ENCODE assay signal across 17 cellular contexts in genomic region chr13:104006625-104007061, GRCh38.
DNase-seq lines count a peak whose midpoint lies in the region; ATAC-seq, FAIRE-seq and TF ChIP-seq lines count a peak whose summit lies in the region.
"Had no signal": no experiment of that assay in that cellular context is flagged by ENCODE, and none has a peak within 500 bp of the region (broad histone marks: within the 10 kb centered on the region; RNA-seq: fewer than 3 reads in every experiment).

No MANE protein-coding gene starts in this region.

- no peaks in the 10 kb centered on the region for H3K9me3 ChIP-seq in trophoblast cell (ENCODE audit: insufficient read depth, low read depth, low read length)
- H3K9me3 ChIP-seq: ascending aorta, Caco-2, neutrophil, tibial nerve had no signal

- peaks cover 2% of the 10 kb centered on the region for H3K27me3 Mint-ChIP-seq in brain

- H3K9me3 Mint-ChIP-seq in brain = no peaks in the 10 kb centered on the region
- H3K9me3 Mint-ChIP-seq: WTC11 had no signal

- no peak overlapping the region for H3K27ac ChIP-seq in trophoblast cell (ENCODE audit: low read depth, low read length)
- H3K27ac ChIP-seq: ascending aorta, neutrophil, tibial nerve had no signal

- no peak overlapping the region for H2BK120ac ChIP-seq in trophoblast cell (ENCODE audit: insufficient read depth, low read length, poor library complexity)

- H3K23ac ChIP-seq in trophoblast cell (ENCODE audit: low read length) = no peak overlapping the region

- no peak overlapping the region for H3K4me3 ChIP-seq in trophoblast cell (ENCODE audit: low read depth, low read length)
- H3K4me3 ChIP-seq: ascending aorta, tibial nerve had no signal

- H2AK5ac ChIP-seq in trophoblast cell (ENCODE audit: low read length) = no peak overlapping the region

- H3K4me3 Mint-ChIP-seq in brain = peak overlapping the region; percentile 24 to 73 (median 68)
- H3K4me3 Mint-ChIP-seq: WTC11 had no signal

- H3K36me3 Mint-ChIP-seq in brain = no peaks in the 10 kb centered on the region
- H3K36me3 Mint-ChIP-seq: WTC11 had no signal

- no peaks in the 10 kb centered on the region for H3K79me1 ChIP-seq in trophoblast cell (ENCODE audit: low read length)

- H3K27me3 ChIP-seq in trophoblast cell (ENCODE audit: insufficient read depth, low read length) = no peaks in the 10 kb centered on the region
- H3K27me3 ChIP-seq: ascending aorta, neutrophil, tibial nerve had no signal

- no peak overlapping the region for H3K4me2 ChIP-seq in trophoblast cell (ENCODE audit: low read length)

- FAIRE-seq in HTR-8/SVneo (lab: Jason Lieb, UNC) = no peak
- FAIRE-seq: frontal cortex had no signal

- H3K36me3 ChIP-seq in trophoblast cell (ENCODE audit: control insufficient read depth in 1 of 2, insufficient read depth in 2 of 2, low read length in 2 of 2) = no peaks in the 10 kb centered on the region
- H3K36me3 ChIP-seq: ascending aorta, neutrophil, tibial nerve had no signal

- DNase-seq in DMS114 treated with DMSO at 0.1 percent for 48 hours (lab: John Stamatoyannopoulos, UW; ENCODE audit: unreplicated experiment) = peak; percentile 98
- peak; percentile 78 for DNase-seq in OCI-M1 (lab: John Stamatoyannopoulos, UW)
- peak; percentile 83 for DNase-seq in kidney tubule cell (ENCODE audit: low spot score)
- DNase-seq in dedifferentiated amniotic fluid mesenchymal stem cell (ENCODE audit: extremely low spot score) = no peak
- no peak for DNase-seq in HTR-8/SVneo (ENCODE audit: insufficient read length, low spot score)
- DNase-seq in trophoblast cell = no peak
- DNase-seq: Caco-2; mesendoderm; NCI-H2171 treated with DMSO at 0.1 percent for 48 hours; stimulated activated CD4-positive, alpha-beta T cell treated with anti-CD3 and anti-CD28 coated beads, Interleukin-4, amount 100 ng/mL, for 4 hours had no signal

- no peak overlapping the region for H2BK5ac ChIP-seq in trophoblast cell (ENCODE audit: low read depth, low read length, poor library complexity)

- H3K79me2 ChIP-seq in trophoblast cell (ENCODE audit: control insufficient read depth, insufficient read depth, low read length, poor library complexity) = no peaks in the 10 kb centered on the region

- no peak overlapping the region for H4K91ac ChIP-seq in trophoblast cell (ENCODE audit: low read depth, low read length)

- no peak overlapping the region for H3K4ac ChIP-seq in trophoblast cell (ENCODE audit: low read depth, low read length)

- H3K27ac Mint-ChIP-seq in brain = peak overlapping the region in 3 of 5 experiments; percentile 28 to 45 (median 34)
- H3K27ac Mint-ChIP-seq: WTC11 had no signal

- ATAC-seq in HG03280 (IDR thresholded peaks at IDR 0.05; ENCODE audit: unreplicated experiment) = no peak
- ATAC-seq: WTC11 had no signal

- no peak overlapping the region for H4K12ac ChIP-seq in trophoblast cell (ENCODE audit: low read depth, low read length)

- H3K18ac ChIP-seq in trophoblast cell (ENCODE audit: low read length) = no peak overlapping the region

- H3K9ac ChIP-seq in trophoblast cell (ENCODE audit: low read length) = no peak overlapping the region

- no peak for TF ChIP-seq CTCF in brain (conservative IDR thresholded peaks at IDR 0.05)

- H4K8ac ChIP-seq in trophoblast cell (ENCODE audit: low read depth, low read length) = no peak overlapping the region

- no peak overlapping the region for H2BK12ac ChIP-seq in trophoblast cell (ENCODE audit: low read length)

- H3K4me1 Mint-ChIP-seq in brain = peaks cover 37% of the 10 kb centered on the region

- H3K14ac ChIP-seq in trophoblast cell (ENCODE audit: low read length) = no peak overlapping the region

- H3K4me1 ChIP-seq in trophoblast cell (ENCODE audit: control insufficient read depth in 1 of 2, insufficient read depth in 2 of 2, low read length in 2 of 2) = no peaks in the 10 kb centered on the region
- H3K4me1 ChIP-seq: ascending aorta, Caco-2, tibial nerve had no signal

- no CpG with 5 or more reads among the region's 9 CpGs for WGBS in trophoblast cell (ENCODE audit: extremely low coverage, insufficient coverage, insufficient read length)

- H2AFZ ChIP-seq in trophoblast cell (ENCODE audit: insufficient read depth, low read length, poor library complexity) = no peak overlapping the region

Comparison
In these comparisons a context has a peak if more than half of its experiments do, and no peak if none do; other contexts are left out.
1. DNase-seq: peak in DMS114 treated with DMSO at 0.1 percent for 48 hours (single experiment), OCI-M1 (single experiment) and kidney tubule cell (single experiment); none in dedifferentiated amniotic fluid mesenchymal stem cell (single experiment), HTR-8/SVneo (single experiment) and trophoblast cell (0 of 2).